Comparison of ENCODE assay signal across 27 cellular contexts in the genomic region with DNA sequence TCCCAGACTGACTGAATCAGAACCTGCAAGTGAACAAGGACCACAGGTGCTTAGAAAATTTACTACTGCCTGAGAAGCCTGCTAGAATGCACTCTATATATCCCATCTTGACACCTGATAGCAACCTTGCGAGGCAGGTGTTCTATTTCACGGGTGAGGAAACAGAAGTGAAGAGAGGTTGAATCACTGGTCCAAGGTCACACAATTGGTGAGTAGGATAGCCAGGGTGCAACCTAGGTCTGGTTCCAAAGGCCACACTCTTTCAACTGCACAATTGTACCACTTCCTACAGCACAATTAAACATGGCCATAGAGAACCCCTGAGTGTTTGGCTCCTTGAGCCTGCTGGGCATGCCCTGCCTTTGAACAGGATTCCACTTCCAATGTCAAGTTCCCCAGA.
"Had no signal": no experiment of that assay in that cellular context is flagged by ENCODE, and none has a peak within 500 bp of the region (broad histone marks: within the 10 kb centered on the region; RNA-seq: fewer than 3 reads in every experiment).

No MANE protein-coding gene starts in this region.

- H3K36me3 ChIP-seq: brain microvascular endothelial cell, left ventricle myocardium inferior, sigmoid colon, uterus had no signal

- H3K36me3 Mint-ChIP-seq: activated naive CD4-positive, alpha-beta T cell treated with anti-CD3 and anti-CD28 coated beads, Interleukin-2, amount 50 U/mL, for 72 hours; mesothelial cell of epicardium; natural killer cell; stimulated activated naive B cell treated with anti-CD40 and anti-IgM and Interleukin-4, amounts not matched to agents 10 μg/mL and 1 μg/mL and 100 μg/mL, for 72 hours had no signal

- H3K9me3 Mint-ChIP-seq: activated CD4-positive, alpha-beta T cell treated with anti-CD3 and anti-CD28 coated beads, Interleukin-2, amount 10 ng/mL, durations not matched to agents 7 days and 5 days; activated CD8-positive, alpha-beta T cell treated with anti-CD3 and anti-CD28 coated beads for 36 hours; activated naive CD4-positive, alpha-beta T cell treated with anti-CD3 and anti-CD28 coated beads, Interleukin-2, amount 50 U/mL, for 72 hours; activated T-helper 17 cell treated with anti-CD3 and anti-CD28 coated beads, Interleukin-2, amount 50 U/mL, for 72 hours; mesothelial cell of epicardium; natural killer cell; stimulated activated naive B cell treated with anti-CD40 and anti-IgM and Interleukin-4, amounts not matched to agents 10 μg/mL and 1 μg/mL and 100 μg/mL, for 72 hours had no signal

- H3K9me3 ChIP-seq: left ventricle myocardium inferior, sigmoid colon, testis, uterus had no signal

- DNase-seq: activated CD4-positive, alpha-beta T cell treated with anti-CD3 and anti-CD28 coated beads, Interleukin-2, amount 10 ng/mL, durations not matched to agents 7 days and 5 days; activated CD8-positive, alpha-beta T cell treated with anti-CD3 and anti-CD28 coated beads for 36 hours; activated T-cell treated with anti-CD3 and anti-CD28 coated beads, Interleukin-2, amount 50 U/mL, for 1 hour; aorta; brain microvascular endothelial cell; central memory CD4-positive, alpha-beta T cell; dermis blood vessel endothelial cell; effector CD8-positive, alpha-beta T cell; foreskin melanocyte; kidney; left ventricle myocardium inferior; mammary epithelial cell; natural killer cell; retina; sigmoid colon; stimulated activated CD4-positive, alpha-beta T cell treated with anti-CD3 and anti-CD28 coated beads, Interleukin-2, amount 100 ng/mL, for 48 hours; stimulated activated CD8-positive, alpha-beta memory T cell treated with anti-CD3 and anti-CD28 coated beads, Interleukin-4, amount 100 ng/mL, for 48 hours; stimulated activated naive B cell treated with anti-CD40 and anti-IgM and Interleukin-4, amounts not matched to agents 10 μg/mL and 1 μg/mL and 100 μg/mL, for 72 hours; testis; trophoblast cell; uterus had no signal

- H3K4me1 ChIP-seq: left ventricle myocardium inferior, sigmoid colon, testis, uterus had no signal

- H3K27ac Mint-ChIP-seq: activated CD4-positive, alpha-beta T cell treated with anti-CD3 and anti-CD28 coated beads, Interleukin-2, amount 10 ng/mL, durations not matched to agents 7 days and 5 days; activated CD8-positive, alpha-beta T cell treated with anti-CD3 and anti-CD28 coated beads for 36 hours; activated naive CD4-positive, alpha-beta T cell treated with anti-CD3 and anti-CD28 coated beads, Interleukin-2, amount 50 U/mL, for 72 hours; activated T-helper 17 cell treated with anti-CD3 and anti-CD28 coated beads, Interleukin-2, amount 50 U/mL, for 72 hours; mesothelial cell of epicardium; natural killer cell; progenitor cell of endocrine pancreas; stimulated activated naive B cell treated with anti-CD40 and anti-IgM and Interleukin-4, amounts not matched to agents 10 μg/mL and 1 μg/mL and 100 μg/mL, for 72 hours had no signal

- H3K4me1 Mint-ChIP-seq: activated CD4-positive, alpha-beta T cell treated with anti-CD3 and anti-CD28 coated beads, Interleukin-2, amount 10 ng/mL, durations not matched to agents 7 days and 5 days; activated T-helper 17 cell treated with anti-CD3 and anti-CD28 coated beads, Interleukin-2, amount 50 U/mL, for 72 hours had no signal

- ATAC-seq: activated CD4-positive, CD25-positive, alpha-beta regulatory T cell treated with anti-CD3 and anti-CD28 coated beads, Interleukin-2, amount 50 U/mL, for 24 hours; activated CD8-positive, alpha-beta T cell treated with anti-CD3 and anti-CD28 coated beads for 36 hours; activated naive CD4-positive, alpha-beta T cell treated with anti-CD3 and anti-CD28 coated beads, Interleukin-2, amount 50 U/mL, for 72 hours; activated T-helper 17 cell treated with anti-CD3 and anti-CD28 coated beads, Interleukin-2, amount 50 U/mL, for 72 hours; natural killer cell; stimulated activated naive B cell treated with anti-CD40 and anti-IgM and Interleukin-4, amounts not matched to agents 10 μg/mL and 1 μg/mL and 100 μg/mL, for 72 hours had no signal

- H3K4me3 ChIP-seq: left ventricle myocardium inferior, sigmoid colon, testis, uterus had no signal

- H3K4me3 Mint-ChIP-seq: activated CD4-positive, alpha-beta T cell treated with anti-CD3 and anti-CD28 coated beads, Interleukin-2, amount 10 ng/mL, durations not matched to agents 7 days and 5 days; activated CD8-positive, alpha-beta T cell treated with anti-CD3 and anti-CD28 coated beads for 36 hours; activated T-helper 17 cell treated with anti-CD3 and anti-CD28 coated beads, Interleukin-2, amount 50 U/mL, for 72 hours; mesothelial cell of epicardium; natural killer cell; stimulated activated naive B cell treated with anti-CD40 and anti-IgM and Interleukin-4, amounts not matched to agents 10 μg/mL and 1 μg/mL and 100 μg/mL, for 72 hours had no signal

- H3K27me3 ChIP-seq: brain microvascular endothelial cell, sigmoid colon, testis, uterus had no signal

- H3K27ac ChIP-seq: brain microvascular endothelial cell, left ventricle myocardium inferior, sigmoid colon, testis, uterus, VCaP had no signal
